ENCODE assay signal across 10 cellular contexts in the genomic region with DNA sequence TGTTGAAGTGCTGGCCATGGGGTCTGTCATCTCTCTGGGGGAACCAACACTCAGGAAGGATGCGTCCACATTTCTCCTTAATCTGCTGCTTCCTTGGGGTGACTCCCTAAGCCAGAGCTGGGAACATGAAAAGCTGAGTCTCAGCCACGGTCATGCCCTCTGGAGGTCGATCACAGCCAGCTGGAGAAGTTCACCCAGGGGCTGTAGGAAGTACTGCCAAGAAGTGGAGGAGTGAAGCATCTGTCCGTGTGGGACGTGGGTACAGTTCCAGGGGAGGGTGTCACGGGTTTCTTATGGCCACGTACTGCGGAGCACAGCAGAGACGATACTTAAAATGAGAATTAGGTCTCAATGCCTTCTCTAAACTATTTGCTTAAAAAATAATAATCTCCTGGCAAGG. TPM values are rescaled to one million over a fixed set of nuclear protein-coding genes. Genes with fewer than 3 reads are reported as not detected.
DNase-seq lines count a peak whose midpoint lies in the region; ATAC-seq and TF ChIP-seq lines count a peak whose summit lies in the region.
"Had no signal": no experiment of that assay in that cellular context is flagged by ENCODE, and none has a peak within 500 bp of the region (broad histone marks: within the 10 kb centered on the region; RNA-seq: fewer than 3 reads in every experiment).

No MANE protein-coding gene starts in this region.

- CTCF ChIA-PET in Caco-2 (lab: Charles Lee): interaction anchor here (1.3 to 1.5 kb wide), 2 partner anchors 71 to 77 kb away, joined by 4 to 8 read pairs; no protein-coding TSS in a partner anchor

- POLR2A ChIA-PET in Caco-2 (lab: Charles Lee): no interaction called here

- H3K4me3 ChIP-seq in heart left ventricle: no peak overlapping the region
- no peak overlapping the region for H3K4me3 ChIP-seq in Caco-2 (ENCODE audit: low read depth, low read length)

- H3K36me3 ChIP-seq in heart left ventricle (no peaks in the 10 kb centered on the region), Caco-2 (ENCODE audit: control insufficient read depth, insufficient read depth, low read length) (no peaks in the 10 kb centered on the region)

- 17 to 40% (median 18%) methylated on average over 6 to 9 of the region's 9 CpGs for WGBS in heart left ventricle, 4 donors

- H3K4me3 Mint-ChIP-seq in osteocyte (ENCODE audit: unreplicated experiment): no peak overlapping the region
- H3K4me3 Mint-ChIP-seq in Caco-2 (ENCODE audit: unreplicated experiment): no peak overlapping the region

- TF ChIP-seq CTCF in heart left ventricle (IDR thresholded peaks at IDR 0.05) (peak in 2 of 12 donors; percentile 32 to 38), osteocyte (IDR thresholded peaks at IDR 0.05) (peak; percentile 10), Caco-2 (IDR thresholded peaks at IDR 0.05; ENCODE audit: insufficient read depth in 1 of 2, low read depth in 1 of 2, low read length in 1 of 2, severe bottlenecking in 1 of 2, unreplicated experiment in 1 of 2) (peak in 1 of 2 experiments; percentile 12)

- H3K4me1 Mint-ChIP-seq in osteocyte (ENCODE audit: unreplicated experiment): peaks cover 26% of the 10 kb centered on the region
- no peaks in the 10 kb centered on the region for H3K4me1 Mint-ChIP-seq in Caco-2 (ENCODE audit: low read depth, unreplicated experiment)

- H3K9me3 Mint-ChIP-seq in osteocyte (ENCODE audit: unreplicated experiment) (no peaks in the 10 kb centered on the region), Caco-2 (ENCODE audit: unreplicated experiment) (no peaks in the 10 kb centered on the region)

- TF ChIP-seq POLR2A in heart left ventricle (IDR thresholded peaks at IDR 0.05) (no peak), GM18505 (IDR thresholded peaks at IDR 0.05; ENCODE audit: borderline replicate concordance, extremely low read depth, insufficient read depth, insufficient read length) (no peak)

- BruUV-seq in Caco-2 (replicated peaks; lab: Mats Ljungman, UMichigan): no TSS peak

- peak overlapping the region in 1 of 12 donors; percentile 8 for H3K27ac ChIP-seq in heart left ventricle

- no peaks in the 10 kb centered on the region for H3K27me3 ChIP-seq in heart left ventricle
- no peaks in the 10 kb centered on the region; the same call in 1 of the 2 replicates for H3K27me3 ChIP-seq in Caco-2 (replicated peaks; ENCODE audit: control insufficient read depth, insufficient read depth, low read length)

- peak overlapping the region; percentile 65 for H3K27ac Mint-ChIP-seq in osteocyte (ENCODE audit: unreplicated experiment)
- no peak overlapping the region for H3K27ac Mint-ChIP-seq in Caco-2 (ENCODE audit: unreplicated experiment)

- no peaks in the 10 kb centered on the region for H3K9me3 ChIP-seq in heart left ventricle
- H3K9me3 ChIP-seq in Caco-2: no peaks in the 10 kb centered on the region

- H3K27me3 Mint-ChIP-seq in osteocyte (ENCODE audit: unreplicated experiment): no peaks in the 10 kb centered on the region
- peaks cover 8% of the 10 kb centered on the region for H3K27me3 Mint-ChIP-seq in Caco-2 (ENCODE audit: insufficient read depth, unreplicated experiment)

- H3K4me1 ChIP-seq in heart left ventricle (peaks cover 0 to 28% (median 13%) of the 10 kb centered on the region in 12 donors), Caco-2 (no peaks in the 10 kb centered on the region)

- ATAC-seq in SK-N-SH treated with all-trans-retinoic acid at 6 μM for 48 hours (peak; percentile 64), heart left ventricle (peak; percentile 74 to 90 (median 84)), GM18505 (IDR thresholded peaks at IDR 0.05; ENCODE audit: unreplicated experiment) (no peak), GM18858 (IDR thresholded peaks at IDR 0.05; ENCODE audit: unreplicated experiment) (no peak)

- no peaks in the 10 kb centered on the region for H3K36me3 Mint-ChIP-seq in osteocyte (ENCODE audit: unreplicated experiment)
- H3K36me3 Mint-ChIP-seq in Caco-2 (ENCODE audit: insufficient read depth, unreplicated experiment): no peaks in the 10 kb centered on the region

- intact Hi-C loops in heart left ventricle (cut with DNase I) (loop anchor here in 3 of 10 donors (5.0 to 10.0 kb wide), 3 partner anchors 53 to 58 kb away; no protein-coding TSS in a partner anchor), Caco-2 (cut with micrococcal nuclease; ENCODE audit: unreplicated experiment) (no loop called here)

- DNase-seq in DMS 273 treated with DMSO at 0.1 percent for 48 hours (lab: John Stamatoyannopoulos, UW): peak; percentile 32
- DNase-seq in heart left ventricle: peak; percentile 25 to 74 (median 66)
- no peak for DNase-seq in osteocyte (ENCODE audit: extremely low spot score, unreplicated experiment)
- no peak for DNase-seq in retina
- no peak for DNase-seq in Caco-2
- DNase-seq: NCI-H526 treated with DMSO at 0.1 percent for 48 hours, T-helper 1 cell had no signal

TF ChIP-seq in SK-N-SH treated with all-trans-retinoic acid at 6 μM for 48 hours, 23 proteins besides CTCF, POLR2A, EP300 and RAD21 (continues in another document):
- no peak for TF ChIP-seq CSDC2 (CRISPR knock-in tag; IDR thresholded peaks at IDR 0.05)
- no peak for TF ChIP-seq TOX (CRISPR knock-in tag; IDR thresholded peaks at IDR 0.05; ENCODE audit: borderline replicate concordance)
- no peak for TF ChIP-seq ISL1 (CRISPR knock-in tag; IDR thresholded peaks at IDR 0.05)
- TF ChIP-seq, protein P1, sequence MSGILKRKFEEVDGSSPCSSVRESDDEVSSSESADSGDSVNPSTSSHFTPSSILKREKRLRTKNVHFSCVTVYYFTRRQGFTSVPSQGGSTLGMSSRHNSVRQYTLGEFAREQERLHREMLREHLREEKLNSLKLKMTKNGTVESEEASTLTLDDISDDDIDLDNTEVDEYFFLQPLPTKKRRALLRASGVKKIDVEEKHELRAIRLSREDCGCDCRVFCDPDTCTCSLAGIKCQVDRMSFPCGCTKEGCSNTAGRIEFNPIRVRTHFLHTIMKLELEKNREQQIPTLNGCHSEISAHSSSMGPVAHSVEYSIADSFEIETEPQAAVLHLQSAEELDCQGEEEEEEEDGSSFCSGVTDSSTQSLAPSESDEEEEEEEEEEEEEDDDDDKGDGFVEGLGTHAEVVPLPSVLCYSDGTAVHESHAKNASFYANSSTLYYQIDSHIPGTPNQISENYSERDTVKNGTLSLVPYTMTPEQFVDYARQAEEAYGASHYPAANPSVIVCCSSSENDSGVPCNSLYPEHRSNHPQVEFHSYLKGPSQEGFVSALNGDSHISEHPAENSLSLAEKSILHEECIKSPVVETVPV (CRISPR knock-in tag; IDR thresholded peaks at IDR 0.05): no peak
- no peak for TF ChIP-seq OSR1 (CRISPR knock-in tag; IDR thresholded peaks at IDR 0.05)
- TF ChIP-seq, protein P2, sequence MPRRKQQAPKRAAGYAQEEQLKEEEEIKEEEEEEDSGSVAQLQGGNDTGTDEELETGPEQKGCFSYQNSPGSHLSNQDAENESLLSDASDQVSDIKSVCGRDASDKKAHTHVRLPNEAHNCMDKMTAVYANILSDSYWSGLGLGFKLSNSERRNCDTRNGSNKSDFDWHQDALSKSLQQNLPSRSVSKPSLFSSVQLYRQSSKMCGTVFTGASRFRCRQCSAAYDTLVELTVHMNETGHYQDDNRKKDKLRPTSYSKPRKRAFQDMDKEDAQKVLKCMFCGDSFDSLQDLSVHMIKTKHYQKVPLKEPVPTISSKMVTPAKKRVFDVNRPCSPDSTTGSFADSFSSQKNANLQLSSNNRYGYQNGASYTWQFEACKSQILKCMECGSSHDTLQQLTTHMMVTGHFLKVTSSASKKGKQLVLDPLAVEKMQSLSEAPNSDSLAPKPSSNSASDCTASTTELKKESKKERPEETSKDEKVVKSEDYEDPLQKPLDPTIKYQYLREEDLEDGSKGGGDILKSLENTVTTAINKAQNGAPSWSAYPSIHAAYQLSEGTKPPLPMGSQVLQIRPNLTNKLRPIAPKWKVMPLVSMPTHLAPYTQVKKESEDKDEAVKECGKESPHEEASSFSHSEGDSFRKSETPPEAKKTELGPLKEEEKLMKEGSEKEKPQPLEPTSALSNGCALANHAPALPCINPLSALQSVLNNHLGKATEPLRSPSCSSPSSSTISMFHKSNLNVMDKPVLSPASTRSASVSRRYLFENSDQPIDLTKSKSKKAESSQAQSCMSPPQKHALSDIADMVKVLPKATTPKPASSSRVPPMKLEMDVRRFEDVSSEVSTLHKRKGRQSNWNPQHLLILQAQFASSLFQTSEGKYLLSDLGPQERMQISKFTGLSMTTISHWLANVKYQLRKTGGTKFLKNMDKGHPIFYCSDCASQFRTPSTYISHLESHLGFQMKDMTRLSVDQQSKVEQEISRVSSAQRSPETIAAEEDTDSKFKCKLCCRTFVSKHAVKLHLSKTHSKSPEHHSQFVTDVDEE (CRISPR knock-in tag; IDR thresholded peaks at IDR 0.05): no peak
- TF ChIP-seq ESRRG (CRISPR knock-in tag; IDR thresholded peaks at IDR 0.05): no peak
- no peak for TF ChIP-seq ZNF70 (CRISPR knock-in tag; IDR thresholded peaks at IDR 0.05)
- TF ChIP-seq BACH2 (CRISPR knock-in tag; IDR thresholded peaks at IDR 0.05; ENCODE audit: borderline replicate concordance): no peak
- no peak for TF ChIP-seq TCF4 (CRISPR knock-in tag; IDR thresholded peaks at IDR 0.05; ENCODE audit: borderline replicate concordance)
- TF ChIP-seq, protein P3, sequence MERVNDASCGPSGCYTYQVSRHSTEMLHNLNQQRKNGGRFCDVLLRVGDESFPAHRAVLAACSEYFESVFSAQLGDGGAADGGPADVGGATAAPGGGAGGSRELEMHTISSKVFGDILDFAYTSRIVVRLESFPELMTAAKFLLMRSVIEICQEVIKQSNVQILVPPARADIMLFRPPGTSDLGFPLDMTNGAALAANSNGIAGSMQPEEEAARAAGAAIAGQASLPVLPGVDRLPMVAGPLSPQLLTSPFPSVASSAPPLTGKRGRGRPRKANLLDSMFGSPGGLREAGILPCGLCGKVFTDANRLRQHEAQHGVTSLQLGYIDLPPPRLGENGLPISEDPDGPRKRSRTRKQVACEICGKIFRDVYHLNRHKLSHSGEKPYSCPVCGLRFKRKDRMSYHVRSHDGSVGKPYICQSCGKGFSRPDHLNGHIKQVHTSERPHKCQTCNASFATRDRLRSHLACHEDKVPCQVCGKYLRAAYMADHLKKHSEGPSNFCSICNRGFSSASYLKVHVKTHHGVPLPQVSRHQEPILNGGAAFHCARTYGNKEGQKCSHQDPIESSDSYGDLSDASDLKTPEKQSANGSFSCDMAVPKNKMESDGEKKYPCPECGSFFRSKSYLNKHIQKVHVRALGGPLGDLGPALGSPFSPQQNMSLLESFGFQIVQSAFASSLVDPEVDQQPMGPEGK (CRISPR knock-in tag; IDR thresholded peaks at IDR 0.05; ENCODE audit: borderline replicate concordance): no peak
- TF ChIP-seq ZC3H10 (CRISPR knock-in tag; IDR thresholded peaks at IDR 0.05): no peak
- TF ChIP-seq ARNTL (CRISPR knock-in tag; IDR thresholded peaks at IDR 0.05; ENCODE audit: borderline replicate concordance, low read depth): no peak
- TF ChIP-seq PPARA (CRISPR knock-in tag; IDR thresholded peaks at IDR 0.05; ENCODE audit: borderline replicate concordance): no peak
- no peak for TF ChIP-seq ZNF8 (CRISPR knock-in tag; IDR thresholded peaks at IDR 0.05)
- TF ChIP-seq ZFP30 (CRISPR knock-in tag; IDR thresholded peaks at IDR 0.05): no peak
- no peak for TF ChIP-seq GLIS3 (CRISPR knock-in tag; IDR thresholded peaks at IDR 0.05)

RNA-seq across cellular contexts. Expression of a gene that starts 42.4 kb away (rescaled TPM):
- total RNA-seq in heart left ventricle (100 to 1,000 TPM in 6 of 9 donors, 10 to 100 TPM in 3; 57.2 to 326 (median 113) TPM), osteocyte (2,796 and 2,855 TPM in 2 replicates), Caco-2 (2022) (6.6 and 6.7 TPM in 2 replicates)
- 100 to 1,000 TPM in 1 of 2 donors, 10 to 100 TPM in 1; 90.7 to 172 TPM for polyA plus RNA-seq in heart left ventricle

Comparison
In these comparisons a context has a peak if more than half of its experiments do, and no peak if none do; other contexts are left out.
1. DNase-seq: peak in DMS 273 treated with DMSO at 0.1 percent for 48 hours (single experiment) and heart left ventricle (5 of 5); none in osteocyte (single experiment), retina (single experiment) and Caco-2 (0 of 2).
2. ATAC-seq: peak in SK-N-SH treated with all-trans-retinoic acid at 6 μM for 48 hours (single experiment) and heart left ventricle (4 of 4); none in GM18505 (single experiment) and GM18858 (single experiment).